Comparison of ENCODE assay signal across 25 cellular contexts in genomic region chr2:199999166-199999565, GRCh38.
"Had no signal": no experiment of that assay in that cellular context is flagged by ENCODE, and none has a peak within 500 bp of the region (broad histone marks: within the 10 kb centered on the region; RNA-seq: fewer than 3 reads in every experiment).

No MANE protein-coding gene starts in this region.

- H3K27ac ChIP-seq: left ventricle myocardium inferior, ovary, skin epidermis, stomach, testis, thyroid gland, transverse colon, upper lobe of left lung, vagina had no signal

- H3K27me3 ChIP-seq: ovary, stomach, testis, thyroid gland, transverse colon, upper lobe of left lung, vagina had no signal

- DNase-seq: immature natural killer cell; left ventricle myocardium inferior; midbrain; mucosa of descending colon; naive thymus-derived CD4-positive, alpha-beta T cell; ovary; retina; right cardiac atrium; stimulated activated CD4-positive, alpha-beta T cell treated with anti-CD3 and anti-CD28 coated beads, Interleukin-12 subunit alpha, Interleukin-12 subunit beta, amount 100 ng/mL, for 4 hours; stimulated activated CD4-positive, alpha-beta T cell treated with anti-CD3 and anti-CD28 coated beads, Interleukin-15, amount 100 ng/mL, for 24 hours; stimulated activated CD4-positive, alpha-beta T cell treated with anti-CD3 and anti-CD28 coated beads, Interleukin-2, amount 100 ng/mL, for 24 hours; stimulated activated CD4-positive, alpha-beta T cell treated with anti-CD3 and anti-CD28 coated beads, Interleukin-4, amount 100 ng/mL, for 1 hour; stimulated activated naive B cell treated with anti-CD40 and anti-IgM and Interleukin-4, amounts not matched to agents 10 μg/mL and 1 μg/mL and 100 μg/mL, for 72 hours; stimulated activated naive CD8-positive, alpha-beta T cell treated with anti-CD3 and anti-CD28 coated beads, Interleukin-15, Interleukin-2, amounts not matched to agents 100 U/mL and 50 U/mL, for 24 hours; stomach; testis; thyroid gland; transverse colon; upper lobe of left lung had no signal

- H3K36me3 Mint-ChIP-seq: immature natural killer cell; memory B cell; natural killer cell treated with Interleukin-12 subunit alpha and Interleukin-12 subunit beta and Interleukin-15 and Interleukin-18, amount 100 ng/mL, for 72 hours had no signal

- H3K9me3 Mint-ChIP-seq: immature natural killer cell; memory B cell; naive thymus-derived CD4-positive, alpha-beta T cell; natural killer cell treated with Interleukin-12 subunit alpha and Interleukin-12 subunit beta and Interleukin-15 and Interleukin-18, amount 100 ng/mL, for 72 hours; stimulated activated naive B cell treated with anti-CD40 and anti-IgM and Interleukin-4, amounts not matched to agents 10 μg/mL and 1 μg/mL and 100 μg/mL, for 72 hours had no signal

- H3K9me3 ChIP-seq: left ventricle myocardium inferior, mucosa of descending colon, ovary, stomach, testis, thyroid gland, transverse colon, upper lobe of left lung, vagina had no signal

- H3K4me3 ChIP-seq: left ventricle myocardium inferior, lung, mucosa of descending colon, ovary, skin epidermis, stomach, testis, thyroid gland, transverse colon, upper lobe of left lung, vagina had no signal

- H3K4me1 ChIP-seq: stomach, transverse colon, upper lobe of left lung, vagina had no signal

- H3K27me3 Mint-ChIP-seq: memory B cell, progenitor cell of endocrine pancreas had no signal

- H3K4me1 Mint-ChIP-seq: immature natural killer cell; memory B cell; naive thymus-derived CD4-positive, alpha-beta T cell; stimulated activated naive B cell treated with anti-CD40 and anti-IgM and Interleukin-4, amounts not matched to agents 10 μg/mL and 1 μg/mL and 100 μg/mL, for 72 hours had no signal

- H3K27ac Mint-ChIP-seq: immature natural killer cell; memory B cell; naive thymus-derived CD4-positive, alpha-beta T cell; natural killer cell treated with Interleukin-12 subunit alpha and Interleukin-12 subunit beta and Interleukin-15 and Interleukin-18, amount 100 ng/mL, for 72 hours; progenitor cell of endocrine pancreas; stimulated activated naive B cell treated with anti-CD40 and anti-IgM and Interleukin-4, amounts not matched to agents 10 μg/mL and 1 μg/mL and 100 μg/mL, for 72 hours had no signal

- H3K36me3 ChIP-seq: left ventricle myocardium inferior, ovary, stomach, thyroid gland, transverse colon, upper lobe of left lung, vagina had no signal

- H3K4me3 Mint-ChIP-seq: immature natural killer cell; memory B cell; naive thymus-derived CD4-positive, alpha-beta T cell; natural killer cell treated with Interleukin-12 subunit alpha and Interleukin-12 subunit beta and Interleukin-15 and Interleukin-18, amount 100 ng/mL, for 72 hours; stimulated activated naive B cell treated with anti-CD40 and anti-IgM and Interleukin-4, amounts not matched to agents 10 μg/mL and 1 μg/mL and 100 μg/mL, for 72 hours had no signal
